22 cellular contexts compared by ENCODE assay signal in the genomic region with DNA sequence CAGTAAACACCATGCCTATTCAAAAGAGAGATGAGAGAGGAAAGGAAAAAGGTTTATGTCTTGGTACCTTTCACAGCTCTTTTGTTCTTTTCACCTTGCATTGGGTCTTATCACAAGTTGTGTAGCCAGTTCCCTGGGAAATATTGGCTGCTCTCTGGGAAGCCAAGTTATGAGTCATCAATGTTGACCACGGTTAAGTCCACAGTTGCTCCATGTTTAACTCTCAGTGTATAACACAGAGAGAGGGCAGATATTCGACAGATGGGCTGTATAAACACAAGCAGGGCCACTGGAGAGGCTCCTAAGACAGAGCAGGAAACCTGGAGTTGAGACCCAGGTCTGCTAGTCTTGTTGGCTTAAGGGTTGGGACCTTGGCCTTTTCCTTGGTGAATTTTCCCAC.
DNase-seq lines count a peak whose midpoint lies in the region; ATAC-seq, FAIRE-seq and TF ChIP-seq lines count a peak whose summit lies in the region.
"Had no signal": no experiment of that assay in that cellular context is flagged by ENCODE, and none has a peak within 500 bp of the region (broad histone marks: within the 10 kb centered on the region; RNA-seq: fewer than 3 reads in every experiment).

No MANE protein-coding gene starts in this region.

- H3K18ac ChIP-seq in mesenchymal stem cell (ENCODE audit: low read depth in 1 of 2, low read length in 2 of 2) = no peak overlapping the region

- ATAC-seq in A549 = no peak
- ATAC-seq: activated CD4-positive, alpha-beta T cell treated with anti-CD3 and anti-CD28 coated beads for 36 hours; activated CD8-positive, alpha-beta memory T cell treated with anti-CD3 and anti-CD28 coated beads, Interleukin-2, amount 10 ng/mL, durations not matched to agents 7 days and 5 days; gastroesophageal sphincter had no signal

- CTCF ChIA-PET in A549 (lab: Yijun Ruan, JAX) = no interaction called here

- H2AK5ac ChIP-seq in mesenchymal stem cell (ENCODE audit: low read length, severe bottlenecking) = no peak overlapping the region

- no peak overlapping the region for H3K14ac ChIP-seq in mesenchymal stem cell (ENCODE audit: low read length in 2 of 2)

- no peaks in the 10 kb centered on the region for H3K36me3 ChIP-seq in astrocyte (ENCODE audit: insufficient read depth, low read length)
- no peaks in the 10 kb centered on the region for H3K36me3 ChIP-seq in mesenchymal stem cell (ENCODE audit: control insufficient read depth in 1 of 2, insufficient read depth in 2 of 2, low read depth in 1 of 2, low read length in 2 of 2)
- H3K36me3 ChIP-seq in stomach = no peaks in the 10 kb centered on the region
- H3K36me3 ChIP-seq in uterus = no peaks in the 10 kb centered on the region
- H3K36me3 ChIP-seq: gastroesophageal sphincter, Peyer's patch, vagina had no signal

- H2BK12ac ChIP-seq in mesenchymal stem cell (ENCODE audit: low read length in 2 of 2) = no peak overlapping the region

- no peak overlapping the region for H3K23ac ChIP-seq in mesenchymal stem cell (ENCODE audit: low read length in 2 of 2)

- 0% methylated on average over 2 of the region's 2 CpGs for WGBS in A549 (ENCODE audit: missing lambda C conversion rate)
- WGBS in mesenchymal stem cell = 49% methylated on average over 2 of the region's 2 CpGs
- whole genome bisulfite sequencing in stomach, 5 donors = 10 to 29% (median 17%) methylated on average over 2 of the region's 2 CpGs

- no peak overlapping the region for H3K4me3 Mint-ChIP-seq in astrocyte (ENCODE audit: unreplicated experiment)
- H3K4me3 Mint-ChIP-seq: activated CD4-positive, alpha-beta T cell treated with anti-CD3 and anti-CD28 coated beads for 36 hours; activated CD8-positive, alpha-beta memory T cell treated with anti-CD3 and anti-CD28 coated beads, Interleukin-2, amount 10 ng/mL, durations not matched to agents 7 days and 5 days; activated naive CD8-positive, alpha-beta T cell treated with anti-CD3 and anti-CD28 coated beads, Interleukin-2, amount 10 ng/mL, durations not matched to agents 7 days and 5 days; CD4-positive, CD25-positive, alpha-beta regulatory T cell; HFFc6 had no signal

- TF ChIP-seq EP300 in A549 (IDR thresholded peaks at IDR 0.05) (no peak), stomach (IDR thresholded peaks at IDR 0.05) (no peak)

- no peak overlapping the region for H2BK15ac ChIP-seq in mesenchymal stem cell (ENCODE audit: low read depth, poor library complexity, severe bottlenecking)

- H3K4me1 Mint-ChIP-seq in astrocyte (ENCODE audit: low read depth, unreplicated experiment) = peaks cover 6% of the 10 kb centered on the region
- H3K4me1 Mint-ChIP-seq: activated CD4-positive, alpha-beta T cell treated with anti-CD3 and anti-CD28 coated beads for 36 hours; activated CD8-positive, alpha-beta memory T cell treated with anti-CD3 and anti-CD28 coated beads, Interleukin-2, amount 10 ng/mL, durations not matched to agents 7 days and 5 days; activated naive CD8-positive, alpha-beta T cell treated with anti-CD3 and anti-CD28 coated beads, Interleukin-2, amount 10 ng/mL, durations not matched to agents 7 days and 5 days; CD4-positive, CD25-positive, alpha-beta regulatory T cell had no signal

- DNase-seq in A549 (ENCODE audit: low read depth in 1 of 2, low spot score in 1 of 2) (no peak), HT-29 (ENCODE audit: low spot score) (peak; percentile 42), astrocyte (ENCODE audit: low read depth) (peak; percentile 58), mesenchymal stem cell (peak; percentile 56), stomach (no peak), iPS-NIHi11 (ENCODE audit: low spot score) (no peak), uterus (no peak)
- DNase-seq in activated CD4-positive, CD25-positive, alpha-beta regulatory T cell treated with anti-CD3 and anti-CD28 coated beads, Interleukin-2, amount 50 U/mL, for 72 hours = no peak
- DNase-seq: activated CD4-positive, alpha-beta T cell treated with anti-CD3 and anti-CD28 coated beads for 36 hours; activated CD8-positive, alpha-beta memory T cell treated with anti-CD3 and anti-CD28 coated beads, Interleukin-2, amount 10 ng/mL, durations not matched to agents 7 days and 5 days; activated naive CD8-positive, alpha-beta T cell treated with anti-CD3 and anti-CD28 coated beads, Interleukin-2, amount 10 ng/mL, durations not matched to agents 7 days and 5 days; CD4-positive, CD25-positive, alpha-beta regulatory T cell; DMS79 treated with DMSO at 0.1 percent for 48 hours; HFFc6; NCI-H2171; Peyer's patch; retina had no signal

- FAIRE-seq in A549 (lab: Jason Lieb, UNC) = no peak
- FAIRE-seq in astrocyte (lab: Jason Lieb, UNC) = no peak

- H3K36me3 Mint-ChIP-seq in astrocyte (ENCODE audit: low read depth, unreplicated experiment) = no peaks in the 10 kb centered on the region
- H3K36me3 Mint-ChIP-seq: activated CD8-positive, alpha-beta memory T cell treated with anti-CD3 and anti-CD28 coated beads, Interleukin-2, amount 10 ng/mL, durations not matched to agents 7 days and 5 days; activated naive CD8-positive, alpha-beta T cell treated with anti-CD3 and anti-CD28 coated beads, Interleukin-2, amount 10 ng/mL, durations not matched to agents 7 days and 5 days; CD4-positive, CD25-positive, alpha-beta regulatory T cell had no signal

- no peak overlapping the region for H3K27ac ChIP-seq in A549
- H3K27ac ChIP-seq in astrocyte (ENCODE audit: low read depth, low read length) = no peak overlapping the region
- H3K27ac ChIP-seq in mesenchymal stem cell (ENCODE audit: low read length, poor library complexity, severe bottlenecking) = no peak overlapping the region
- H3K27ac ChIP-seq in stomach = peak overlapping the region in 1 of 5 donors; percentile 30
- no peak overlapping the region for H3K27ac ChIP-seq in uterus
- H3K27ac ChIP-seq: gastroesophageal sphincter, HL-60, Peyer's patch, SK-N-MC, vagina had no signal

- H3K27me3 Mint-ChIP-seq in astrocyte (ENCODE audit: low read depth, unreplicated experiment) = no peaks in the 10 kb centered on the region
- H3K27me3 Mint-ChIP-seq: activated CD8-positive, alpha-beta memory T cell treated with anti-CD3 and anti-CD28 coated beads, Interleukin-2, amount 10 ng/mL, durations not matched to agents 7 days and 5 days; activated naive CD8-positive, alpha-beta T cell treated with anti-CD3 and anti-CD28 coated beads, Interleukin-2, amount 10 ng/mL, durations not matched to agents 7 days and 5 days had no signal

- H3K4me3 ChIP-seq in A549 (no peak overlapping the region), astrocyte (ENCODE audit: insufficient read depth, low read depth, low read length) (no peak overlapping the region), mesenchymal stem cell (ENCODE audit: insufficient read depth in 1 of 2, low read depth in 1 of 2, low read length in 2 of 2) (no peak overlapping the region), stomach (no peak overlapping the region), uterus (no peak overlapping the region)
- H3K4me3 ChIP-seq: gastroesophageal sphincter, Peyer's patch, SK-N-MC, vagina had no signal

- H2AFZ ChIP-seq in astrocyte (ENCODE audit: low read depth, low read length) (no peak overlapping the region), mesenchymal stem cell (ENCODE audit: low read depth, low read length) (no peak overlapping the region)

- H3K27me3 ChIP-seq in astrocyte (ENCODE audit: insufficient read depth, low read length) = no peaks in the 10 kb centered on the region
- H3K27me3 ChIP-seq in mesenchymal stem cell (ENCODE audit: control insufficient read depth in 1 of 2, insufficient read depth in 1 of 2, low read length in 2 of 2) = no peaks in the 10 kb centered on the region
- no peaks in the 10 kb centered on the region for H3K27me3 ChIP-seq in stomach
- no peaks in the 10 kb centered on the region for H3K27me3 ChIP-seq in uterus
- H3K27me3 ChIP-seq: gastroesophageal sphincter, Peyer's patch, vagina had no signal

- H3K9ac ChIP-seq in astrocyte (ENCODE audit: low read length) (no peak overlapping the region), mesenchymal stem cell (ENCODE audit: low read length) (no peak overlapping the region)

- no peaks in the 10 kb centered on the region for H3K79me1 ChIP-seq in mesenchymal stem cell (replicated peaks; ENCODE audit: low read length, poor library complexity, severe bottlenecking)

- H3K4me1 ChIP-seq in A549 = no peaks in the 10 kb centered on the region
- no peaks in the 10 kb centered on the region for H3K4me1 ChIP-seq in astrocyte (ENCODE audit: insufficient read depth, low read length)
- H3K4me1 ChIP-seq in mesenchymal stem cell (ENCODE audit: control insufficient read depth, insufficient read depth, low read depth, low read length) = no peaks in the 10 kb centered on the region
- no peaks in the 10 kb centered on the region for H3K4me1 ChIP-seq in stomach
- no peaks in the 10 kb centered on the region for H3K4me1 ChIP-seq in uterus
- H3K4me1 ChIP-seq: gastroesophageal sphincter, Peyer's patch, vagina had no signal

- no peak for TF ChIP-seq RAD21 in A549 (conservative IDR thresholded peaks at IDR 0.05 in 1 of 2, IDR thresholded peaks at IDR 0.05 in 1 of 2)

- intact Hi-C loops in stomach (cut with DNase I; ENCODE audit: low total_unique reads) = no loop called here
- intact Hi-C loops in uterus (cut with DNase I; ENCODE audit: low total_unique reads) = no loop called here

- H2BK5ac ChIP-seq in mesenchymal stem cell (ENCODE audit: low read depth, low read length, poor library complexity, severe bottlenecking) = no peak overlapping the region

- TF ChIP-seq POLR2A in A549 (IDR thresholded peaks at IDR 0.05; ENCODE audit: low read length) (no peak), stomach (IDR thresholded peaks at IDR 0.05) (no peak), uterus (IDR thresholded peaks at IDR 0.05) (no peak)

- H3K79me2 ChIP-seq in astrocyte (ENCODE audit: insufficient read depth, low read length) = no peaks in the 10 kb centered on the region

- no peak overlapping the region for H3K27ac Mint-ChIP-seq in astrocyte (ENCODE audit: unreplicated experiment)
- H3K27ac Mint-ChIP-seq: activated CD4-positive, alpha-beta T cell treated with anti-CD3 and anti-CD28 coated beads for 36 hours; activated CD8-positive, alpha-beta memory T cell treated with anti-CD3 and anti-CD28 coated beads, Interleukin-2, amount 10 ng/mL, durations not matched to agents 7 days and 5 days; activated naive CD8-positive, alpha-beta T cell treated with anti-CD3 and anti-CD28 coated beads, Interleukin-2, amount 10 ng/mL, durations not matched to agents 7 days and 5 days; activated T-helper 2 cell treated with anti-CD3 and anti-CD28 coated beads, Interferon-gamma antibody, Interleukin-2, Interleukin-4, amounts not matched to agents 10 μg/mL and 5 μg/mL and 100 μg/mL, durations not matched to agents 14 hours and 24 hours and 36 hours; CD4-positive, CD25-positive, alpha-beta regulatory T cell; HFFc6 had no signal

- H2BK120ac ChIP-seq in mesenchymal stem cell (ENCODE audit: low read depth, low read length) = no peak overlapping the region

- peaks cover 5% of the 10 kb centered on the region for H3K9me3 Mint-ChIP-seq in astrocyte (ENCODE audit: unreplicated experiment)
- H3K9me3 Mint-ChIP-seq: activated naive CD8-positive, alpha-beta T cell treated with anti-CD3 and anti-CD28 coated beads, Interleukin-2, amount 10 ng/mL, durations not matched to agents 7 days and 5 days had no signal

- H3K4me2 ChIP-seq in A549 (no peak overlapping the region), astrocyte (ENCODE audit: low read length) (no peak overlapping the region), mesenchymal stem cell (ENCODE audit: low read length, poor library complexity, severe bottlenecking) (no peak overlapping the region)

- no peaks in the 10 kb centered on the region for H4K20me1 ChIP-seq in astrocyte (ENCODE audit: insufficient read depth, low read length)

- POLR2A ChIA-PET in A549 (lab: Yijun Ruan, JAX) = no interaction called here

- H3K9me3 ChIP-seq in A549 (no peaks in the 10 kb centered on the region), astrocyte (ENCODE audit: insufficient read depth, low read depth, low read length) (peaks cover 3% of the 10 kb centered on the region), mesenchymal stem cell (ENCODE audit: control insufficient read depth, low read length) (peaks cover 2% of the 10 kb centered on the region), stomach (peaks cover 0 to 3% (median 0%) of the 10 kb centered on the region in 4 donors), uterus (no peaks in the 10 kb centered on the region)
- H3K9me3 ChIP-seq: gastroesophageal sphincter, vagina had no signal

- H3K4ac ChIP-seq in mesenchymal stem cell (ENCODE audit: low read depth in 1 of 2, low read length in 2 of 2) = no peak overlapping the region

- TF ChIP-seq CTCF in A549 (IDR thresholded peaks at IDR 0.05) (no peak), astrocyte (IDR thresholded peaks at IDR 0.05; ENCODE audit: insufficient read depth, low read depth, low read length) (no peak), stomach (IDR thresholded peaks at IDR 0.05) (no peak), uterus (IDR thresholded peaks at IDR 0.05) (no peak)

- H4K8ac ChIP-seq in mesenchymal stem cell (ENCODE audit: low read length) = no peak overlapping the region

- H4K91ac ChIP-seq in mesenchymal stem cell (ENCODE audit: low read length) = no peak overlapping the region

Comparison
In these comparisons a context has a peak if more than half of its experiments do, and no peak if none do; other contexts are left out.
1. DNase-seq: peak in HT-29 (single experiment), astrocyte (single experiment) and mesenchymal stem cell (single experiment); none in A549 (0 of 2), stomach (single experiment), iPS-NIHi11 (single experiment), activated CD4-positive, CD25-positive, alpha-beta regulatory T cell treated with anti-CD3 and anti-CD28 coated beads, Interleukin-2, amount 50 U/mL, for 72 hours (single experiment) and uterus (0 of 2).